In the genomic region with DNA sequence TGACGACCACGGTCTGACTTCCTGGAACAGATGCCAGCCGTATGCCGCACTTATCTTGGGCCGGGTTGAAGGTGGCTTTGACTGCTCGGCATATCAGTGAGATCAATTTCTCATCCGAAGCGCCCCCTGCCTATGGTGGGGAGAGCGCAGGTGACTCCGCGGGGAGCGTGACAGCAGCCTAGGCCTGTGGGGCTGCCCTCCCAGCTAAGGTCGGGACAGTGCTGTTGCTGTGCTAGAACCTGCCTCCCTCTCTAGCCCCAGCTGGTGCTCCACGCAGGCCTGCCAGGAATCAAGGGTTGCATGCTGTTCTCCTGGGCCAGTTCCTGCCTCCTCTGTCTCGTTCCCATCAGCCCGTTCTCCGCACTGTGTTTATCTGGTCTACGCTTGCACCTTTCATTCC, we compare ENCODE assay signal across 27 cellular contexts. TPM values are rescaled to one million over a fixed set of nuclear protein-coding genes. Genes with fewer than 3 reads are reported as not detected.
DNase-seq lines count a peak whose midpoint lies in the region; ATAC-seq and TF ChIP-seq lines count a peak whose summit lies in the region.
"Had no signal": no experiment of that assay in that cellular context is flagged by ENCODE, and none has a peak within 500 bp of the region (broad histone marks: within the 10 kb centered on the region; RNA-seq: fewer than 3 reads in every experiment).

No MANE protein-coding gene starts in this region.

- H3K4me3 ChIP-seq in WERI-Rb-1 (ENCODE audit: low read depth, low read length): no peak overlapping the region
- H3K4me3 ChIP-seq in epithelial cell of proximal tubule (ENCODE audit: low read depth, low read length): no peak overlapping the region
- no peak overlapping the region for H3K4me3 ChIP-seq in stomach
- H3K4me3 ChIP-seq: ascending aorta, dorsolateral prefrontal cortex, HAP-1, MG63, thoracic aorta, uterus had no signal

- no peaks in the 10 kb centered on the region for H3K9me3 Mint-ChIP-seq in natural killer cell treated with Interleukin-12 subunit alpha and Interleukin-12 subunit beta and Interleukin-15 and Interleukin-18, amount 100 ng/mL, for 72 hours
- H3K9me3 Mint-ChIP-seq: CD4-positive, CD25-positive, alpha-beta regulatory T cell had no signal

- 42 to 69% (median 46%) methylated on average over 17 to 18 of the region's 18 CpGs for WGBS in stomach, 5 donors

- H3K36me3 ChIP-seq in WERI-Rb-1: peaks cover 71% of the 10 kb centered on the region
- peaks cover 0 to 5% (median 0%) of the 10 kb centered on the region in 4 donors for H3K36me3 ChIP-seq in stomach
- H3K36me3 ChIP-seq: ascending aorta, MG63, thoracic aorta, uterus had no signal

- no peak overlapping the region for H3K27ac Mint-ChIP-seq in natural killer cell treated with Interleukin-12 subunit alpha and Interleukin-12 subunit beta and Interleukin-15 and Interleukin-18, amount 100 ng/mL, for 72 hours
- H3K27ac Mint-ChIP-seq: activated naive CD8-positive, alpha-beta T cell; CD4-positive, CD25-positive, alpha-beta regulatory T cell; progenitor cell of endocrine pancreas had no signal

- TF ChIP-seq CTCF in WERI-Rb-1 (IDR thresholded peaks at IDR 0.05; ENCODE audit: low read depth, low read length): peak; percentile 29; the same call in 1 of the 2 replicates
- TF ChIP-seq CTCF in epithelial cell of proximal tubule (conservative IDR thresholded peaks at IDR 0.05; ENCODE audit: low read depth, low read length): peak; percentile 7
- no peak for TF ChIP-seq CTCF in stomach (IDR thresholded peaks at IDR 0.05)

- peaks cover 6 to 8% of the 10 kb centered on the region in 2 donors for H3K27me3 Mint-ChIP-seq in natural killer cell treated with Interleukin-12 subunit alpha and Interleukin-12 subunit beta and Interleukin-15 and Interleukin-18, amount 100 ng/mL, for 72 hours
- H3K27me3 Mint-ChIP-seq: progenitor cell of endocrine pancreas had no signal

- ATAC-seq in natural killer cell treated with Interleukin-12 subunit alpha and Interleukin-12 subunit beta and Interleukin-15 and Interleukin-18, amount 100 ng/mL, for 72 hours: no peak

- no peak for TF ChIP-seq POLR2A in stomach (IDR thresholded peaks at IDR 0.05)

- peaks cover 13 to 40% (median 23%) of the 10 kb centered on the region in 4 donors for H3K4me1 ChIP-seq in stomach
- H3K4me1 ChIP-seq: HAP-1 had no signal

- no peak overlapping the region for H3K4me3 Mint-ChIP-seq in natural killer cell treated with Interleukin-12 subunit alpha and Interleukin-12 subunit beta and Interleukin-15 and Interleukin-18, amount 100 ng/mL, for 72 hours
- H3K4me3 Mint-ChIP-seq: activated naive CD8-positive, alpha-beta T cell; CD4-positive, CD25-positive, alpha-beta regulatory T cell had no signal

- H3K27me3 ChIP-seq in WERI-Rb-1 (ENCODE audit: insufficient read depth, low read depth, severe bottlenecking) (no peaks in the 10 kb centered on the region), stomach (no peaks in the 10 kb centered on the region)
- H3K27me3 ChIP-seq: ascending aorta, dorsolateral prefrontal cortex, MG63, uterus had no signal

- H3K27ac ChIP-seq in WERI-Rb-1: no peak overlapping the region; the same call in 1 of the 2 replicates
- no peak overlapping the region for H3K27ac ChIP-seq in stomach
- H3K27ac ChIP-seq: ascending aorta, RWPE1, thoracic aorta, uterus had no signal

- H3K36me3 Mint-ChIP-seq in natural killer cell treated with Interleukin-12 subunit alpha and Interleukin-12 subunit beta and Interleukin-15 and Interleukin-18, amount 100 ng/mL, for 72 hours: no peaks in the 10 kb centered on the region
- H3K36me3 Mint-ChIP-seq: activated naive CD8-positive, alpha-beta T cell; CD4-positive, CD25-positive, alpha-beta regulatory T cell had no signal

- intact Hi-C loops in stomach (cut with DNase I; ENCODE audit: low total_unique reads): loop anchor here (5.0 kb wide), 1 partner anchor 146 kb away; no protein-coding TSS in a partner anchor

- no peak for TF ChIP-seq EP300 in stomach (IDR thresholded peaks at IDR 0.05)

- H3K4me1 Mint-ChIP-seq in natural killer cell treated with Interleukin-12 subunit alpha and Interleukin-12 subunit beta and Interleukin-15 and Interleukin-18, amount 100 ng/mL, for 72 hours (ENCODE audit: low read depth in 2 of 2): peaks cover 19 to 22% of the 10 kb centered on the region in 2 donors

- DNase-seq in NCI-H1694 treated with DMSO at 0.1 percent for 48 hours (lab: John Stamatoyannopoulos, UW) (peak; percentile 7), NCI-H1694 (lab: John Stamatoyannopoulos, UW) (no peak), WERI-Rb-1 (peak; percentile 37), epithelial cell of proximal tubule (ENCODE audit: low read depth) (no peak), stomach (peak; percentile 48), iPS-NIHi11 (ENCODE audit: low spot score) (no peak), epidermal melanocyte (ENCODE audit: insufficient read length, low spot score) (no peak)
- DNase-seq in natural killer cell treated with Interleukin-12 subunit alpha and Interleukin-12 subunit beta and Interleukin-15 and Interleukin-18, amount 100 ng/mL, for 72 hours (ENCODE audit: low spot score): no peak
- DNase-seq: activated CD4-positive, alpha-beta T cell treated with anti-CD3 and anti-CD28 coated beads, Interleukin-2, amount 50 U/mL, for 48 hours; activated CD8-positive, alpha-beta memory T cell treated with anti-CD3 and anti-CD28 coated beads, Interleukin-2, amount 50 U/mL, for 4 hours; CD4-positive, CD25-positive, alpha-beta regulatory T cell; KG1; MG63; NCI-H1417; NCI-H2107; NCI-H774; stimulated activated CD4-positive, alpha-beta T cell treated with anti-CD3 and anti-CD28 coated beads, Interleukin-15, amount 100 ng/mL, for 24 hours; stimulated activated naive CD4-positive, alpha-beta T cell treated with Interleukin-2 at 50 U/mL for 16 hours; T-helper 1 cell; uterus had no signal

- H3K9me3 ChIP-seq in WERI-Rb-1 (ENCODE audit: severe bottlenecking) (no peaks in the 10 kb centered on the region), stomach (no peaks in the 10 kb centered on the region)
- H3K9me3 ChIP-seq: ascending aorta, HAP-1, MG63, thoracic aorta, uterus had no signal

RNA-seq across cellular contexts. Expression of a gene that starts 49.8 kb away (rescaled TPM):
- total RNA-seq in epithelial cell of proximal tubule (11.4 and 26.3 TPM in 2 replicates), stomach (100 to 1,000 TPM in 1 of 5 donors, 10 to 100 TPM in 3, 1 to 10 TPM in 1; 4.7 to 241 (median 30.4) TPM)
- polyA plus RNA-seq in stomach: 1 to 10 TPM; 2.9 to 3.8 (median 3.5) TPM
- 1 to 10 TPM; 1.3 to 1.6 TPM for total RNA-seq in natural killer cell treated with Interleukin-12 subunit alpha and Interleukin-12 subunit beta and Interleukin-15 and Interleukin-18, amount 100 ng/mL, for 72 hours

Comparison
In these comparisons a context has a peak if more than half of its experiments do, and no peak if none do; other contexts are left out.
1. DNase-seq: peak in NCI-H1694 treated with DMSO at 0.1 percent for 48 hours (single experiment), WERI-Rb-1 (single experiment) and stomach (single experiment); none in NCI-H1694 (single experiment), epithelial cell of proximal tubule (single experiment), natural killer cell treated with Interleukin-12 subunit alpha and Interleukin-12 subunit beta and Interleukin-15 and Interleukin-18, amount 100 ng/mL, for 72 hours (single experiment), iPS-NIHi11 (single experiment) and epidermal melanocyte (single experiment).
2. CTCF ChIP-seq: peak in WERI-Rb-1 (single experiment) and epithelial cell of proximal tubule (single experiment); none in stomach (0 of 7).